1 cellular context compared by ENCODE assay signal in the genomic region with DNA sequence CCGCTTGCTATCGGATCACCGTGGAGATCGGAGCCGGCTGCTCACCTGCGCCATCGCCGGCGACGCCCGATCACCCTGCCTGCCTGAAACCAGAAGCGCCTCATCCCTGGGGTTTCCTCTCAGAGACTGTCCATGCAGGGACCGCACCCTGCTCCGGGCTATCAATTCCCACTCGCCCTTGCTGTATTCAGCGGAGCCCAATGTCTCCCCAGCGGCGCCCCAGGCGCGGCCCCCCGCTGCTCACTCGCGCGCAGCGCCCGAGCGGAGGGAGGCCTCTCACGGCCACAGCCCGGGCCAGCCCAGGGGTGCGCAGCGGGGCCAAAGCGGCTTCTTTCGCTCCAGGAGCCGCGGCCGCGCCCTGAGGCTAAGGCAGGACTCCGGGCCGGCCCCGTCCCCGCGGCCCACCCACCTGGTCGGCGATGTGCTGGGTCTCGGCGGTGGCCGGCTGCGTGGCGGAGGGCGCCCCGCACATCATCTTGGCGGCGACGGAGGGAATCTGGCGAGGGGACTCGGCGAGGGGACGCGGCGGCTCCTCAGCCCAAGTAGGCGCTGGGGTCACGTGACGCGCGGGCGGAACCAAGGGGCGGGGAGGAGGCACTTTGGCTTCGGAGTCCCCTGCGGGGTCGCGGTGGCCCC.
TF ChIP-seq lines count a peak whose summit lies in the region.

A gene with protein sequence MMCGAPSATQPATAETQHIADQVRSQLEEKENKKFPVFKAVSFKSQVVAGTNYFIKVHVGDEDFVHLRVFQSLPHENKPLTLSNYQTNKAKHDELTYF (minus strand): TSS at position 514 of the 636 bp plus-strand sequence. CDS start 39 bp downstream, at position 475.

TF ChIP-seq in K562, 482 proteins besides CTCF, POLR2A, EP300 and RAD21 (continued from another document and continues in another):
- TF ChIP-seq MTA1 (IDR thresholded peaks at IDR 0.05; ENCODE audit: borderline replicate concordance) (no peak), RBM25 (IDR thresholded peaks at IDR 0.05; ENCODE audit: low read depth, low read length, severe bottlenecking) (no peak), TEAD1 (CRISPR knock-in tag; IDR thresholded peaks at IDR 0.05) (peak; percentile 23 to 35; a peak in 1 of 4 replicates), TEAD4 (IDR thresholded peaks at IDR 0.05; ENCODE audit: low read length) (no peak), TEAD4 (CRISPR knock-in tag; IDR thresholded peaks at IDR 0.05; ENCODE audit: borderline replicate concordance) (no peak), NCOA4 (IDR thresholded peaks at IDR 0.05; ENCODE audit: partially characterized antibody) (no peak), NCOA2 (IDR thresholded peaks at IDR 0.05; ENCODE audit: partially characterized antibody in 2 of 2) (no peak), RBM34 (IDR thresholded peaks at IDR 0.05; ENCODE audit: borderline replicate concordance, insufficient read depth, low read length) (no peak), NFIX (CRISPR knock-in tag; IDR thresholded peaks at IDR 0.05; ENCODE audit: low read depth) (no peak), TCFL5 (CRISPR knock-in tag; conservative IDR thresholded peaks at IDR 0.05) (no peak), SP1 (CRISPR knock-in tag; IDR thresholded peaks at IDR 0.05) (peak; percentile 29; the same call in 1 of the 2 replicates), CBX1 (IDR thresholded peaks at IDR 0.05; ENCODE audit: low read depth) (0 out of 2 replicates have a peak, but pooled peaks have one; percentile 85), FOXP1 (CRISPR knock-in tag; IDR thresholded peaks at IDR 0.05) (peak; percentile 37; the same call in 1 of the 2 replicates), HDAC1 (IDR thresholded peaks at IDR 0.05) (peak in 1 of 2 experiments; percentile 58; a peak in 2 of 4 replicates), CEBPG (CRISPR knock-in tag; IDR thresholded peaks at IDR 0.05) (no peak), CEBPG (tag; conservative IDR thresholded peaks at IDR 0.05 in 1 of 2, IDR thresholded peaks at IDR 0.05 in 1 of 2) (no peak), RFX1 (IDR thresholded peaks at IDR 0.05) (no peak), ZNF23 (CRISPR knock-in tag; IDR thresholded peaks at IDR 0.05) (no peak), ZNF146 (CRISPR knock-in tag; IDR thresholded peaks at IDR 0.05; ENCODE audit: unreplicated experiment) (no peak), GTF2A2 (tag; IDR thresholded peaks at IDR 0.05) (no peak), XRCC5 (IDR thresholded peaks at IDR 0.05; ENCODE audit: low read depth, low read length) (peak; percentile 49), SRF (CRISPR knock-in tag; IDR thresholded peaks at IDR 0.05) (0 out of 4 replicates have a peak, but pooled peaks of 1 of the 2 experiments have one; percentile 41), EP400 (IDR thresholded peaks at IDR 0.05) (peak; percentile 51; the same call in 1 of the 2 replicates), GABPA (tag; conservative IDR thresholded peaks at IDR 0.05; ENCODE audit: low read depth) (no peak)
- TF ChIP-seq, protein P1, sequence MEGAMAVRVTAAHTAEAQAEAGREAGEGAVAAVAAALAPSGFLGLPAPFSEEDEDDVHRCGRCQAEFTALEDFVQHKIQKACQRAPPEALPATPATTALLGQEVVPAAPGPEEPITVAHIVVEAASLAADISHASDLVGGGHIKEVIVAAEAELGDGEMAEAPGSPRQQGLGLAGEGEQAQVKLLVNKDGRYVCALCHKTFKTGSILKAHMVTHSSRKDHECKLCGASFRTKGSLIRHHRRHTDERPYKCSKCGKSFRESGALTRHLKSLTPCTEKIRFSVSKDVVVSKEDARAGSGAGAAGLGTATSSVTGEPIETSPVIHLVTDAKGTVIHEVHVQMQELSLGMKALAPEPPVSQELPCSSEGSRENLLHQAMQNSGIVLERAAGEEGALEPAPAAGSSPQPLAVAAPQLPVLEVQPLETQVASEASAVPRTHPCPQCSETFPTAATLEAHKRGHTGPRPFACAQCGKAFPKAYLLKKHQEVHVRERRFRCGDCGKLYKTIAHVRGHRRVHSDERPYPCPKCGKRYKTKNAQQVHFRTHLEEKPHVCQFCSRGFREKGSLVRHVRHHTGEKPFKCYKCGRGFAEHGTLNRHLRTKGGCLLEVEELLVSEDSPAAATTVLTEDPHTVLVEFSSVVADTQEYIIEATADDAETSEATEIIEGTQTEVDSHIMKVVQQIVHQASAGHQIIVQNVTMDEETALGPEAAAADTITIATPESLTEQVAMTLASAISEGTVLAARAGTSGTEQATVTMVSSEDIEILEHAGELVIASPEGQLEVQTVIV (CRISPR knock-in tag; IDR thresholded peaks at IDR 0.05; ENCODE audit: borderline replicate concordance), result no peak
- TF ChIP-seq, protein P2, sequence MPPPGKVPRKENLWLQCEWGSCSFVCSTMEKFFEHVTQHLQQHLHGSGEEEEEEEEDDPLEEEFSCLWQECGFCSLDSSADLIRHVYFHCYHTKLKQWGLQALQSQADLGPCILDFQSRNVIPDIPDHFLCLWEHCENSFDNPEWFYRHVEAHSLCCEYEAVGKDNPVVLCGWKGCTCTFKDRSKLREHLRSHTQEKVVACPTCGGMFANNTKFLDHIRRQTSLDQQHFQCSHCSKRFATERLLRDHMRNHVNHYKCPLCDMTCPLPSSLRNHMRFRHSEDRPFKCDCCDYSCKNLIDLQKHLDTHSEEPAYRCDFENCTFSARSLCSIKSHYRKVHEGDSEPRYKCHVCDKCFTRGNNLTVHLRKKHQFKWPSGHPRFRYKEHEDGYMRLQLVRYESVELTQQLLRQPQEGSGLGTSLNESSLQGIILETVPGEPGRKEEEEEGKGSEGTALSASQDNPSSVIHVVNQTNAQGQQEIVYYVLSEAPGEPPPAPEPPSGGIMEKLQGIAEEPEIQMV (tag; conservative IDR thresholded peaks at IDR 0.05; ENCODE audit: low read depth), result no peak
- TF ChIP-seq, protein P3, sequence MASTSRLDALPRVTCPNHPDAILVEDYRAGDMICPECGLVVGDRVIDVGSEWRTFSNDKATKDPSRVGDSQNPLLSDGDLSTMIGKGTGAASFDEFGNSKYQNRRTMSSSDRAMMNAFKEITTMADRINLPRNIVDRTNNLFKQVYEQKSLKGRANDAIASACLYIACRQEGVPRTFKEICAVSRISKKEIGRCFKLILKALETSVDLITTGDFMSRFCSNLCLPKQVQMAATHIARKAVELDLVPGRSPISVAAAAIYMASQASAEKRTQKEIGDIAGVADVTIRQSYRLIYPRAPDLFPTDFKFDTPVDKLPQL (IDR thresholded peaks at IDR 0.05; ENCODE audit: extremely low read depth, insufficient read length), result no peak
- TF ChIP-seq, protein P4, sequence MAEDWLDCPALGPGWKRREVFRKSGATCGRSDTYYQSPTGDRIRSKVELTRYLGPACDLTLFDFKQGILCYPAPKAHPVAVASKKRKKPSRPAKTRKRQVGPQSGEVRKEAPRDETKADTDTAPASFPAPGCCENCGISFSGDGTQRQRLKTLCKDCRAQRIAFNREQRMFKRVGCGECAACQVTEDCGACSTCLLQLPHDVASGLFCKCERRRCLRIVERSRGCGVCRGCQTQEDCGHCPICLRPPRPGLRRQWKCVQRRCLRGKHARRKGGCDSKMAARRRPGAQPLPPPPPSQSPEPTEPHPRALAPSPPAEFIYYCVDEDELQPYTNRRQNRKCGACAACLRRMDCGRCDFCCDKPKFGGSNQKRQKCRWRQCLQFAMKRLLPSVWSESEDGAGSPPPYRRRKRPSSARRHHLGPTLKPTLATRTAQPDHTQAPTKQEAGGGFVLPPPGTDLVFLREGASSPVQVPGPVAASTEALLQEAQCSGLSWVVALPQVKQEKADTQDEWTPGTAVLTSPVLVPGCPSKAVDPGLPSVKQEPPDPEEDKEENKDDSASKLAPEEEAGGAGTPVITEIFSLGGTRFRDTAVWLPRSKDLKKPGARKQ (CRISPR knock-in tag; IDR thresholded peaks at IDR 0.05), result no peak
- TF ChIP-seq, protein P5, sequence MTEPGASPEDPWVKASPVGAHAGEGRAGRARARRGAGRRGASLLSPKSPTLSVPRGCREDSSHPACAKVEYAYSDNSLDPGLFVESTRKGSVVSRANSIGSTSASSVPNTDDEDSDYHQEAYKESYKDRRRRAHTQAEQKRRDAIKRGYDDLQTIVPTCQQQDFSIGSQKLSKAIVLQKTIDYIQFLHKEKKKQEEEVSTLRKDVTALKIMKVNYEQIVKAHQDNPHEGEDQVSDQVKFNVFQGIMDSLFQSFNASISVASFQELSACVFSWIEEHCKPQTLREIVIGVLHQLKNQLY (CRISPR knock-in tag; conservative IDR thresholded peaks at IDR 0.05), result no peak
- TF ChIP-seq, protein P6, sequence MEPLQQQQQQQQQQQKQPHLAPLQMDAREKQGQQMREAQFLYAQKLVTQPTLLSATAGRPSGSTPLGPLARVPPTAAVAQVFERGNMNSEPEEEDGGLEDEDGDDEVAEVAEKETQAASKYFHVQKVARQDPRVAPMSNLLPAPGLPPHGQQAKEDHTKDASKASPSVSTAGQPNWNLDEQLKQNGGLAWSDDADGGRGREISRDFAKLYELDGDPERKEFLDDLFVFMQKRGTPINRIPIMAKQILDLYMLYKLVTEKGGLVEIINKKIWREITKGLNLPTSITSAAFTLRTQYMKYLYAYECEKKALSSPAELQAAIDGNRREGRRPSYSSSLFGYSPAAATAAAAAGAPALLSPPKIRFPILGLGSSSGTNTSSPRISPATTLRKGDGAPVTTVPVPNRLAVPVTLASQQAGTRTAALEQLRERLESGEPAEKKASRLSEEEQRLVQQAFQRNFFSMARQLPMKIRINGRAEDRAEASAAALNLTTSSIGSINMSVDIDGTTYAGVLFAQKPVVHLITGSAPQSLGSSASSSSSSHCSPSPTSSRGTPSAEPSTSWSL (CRISPR knock-in tag; IDR thresholded peaks at IDR 0.05; ENCODE audit: borderline replicate concordance), result peak; percentile 80; the same call in 1 of the 2 replicates
- TF ChIP-seq, protein P7, sequence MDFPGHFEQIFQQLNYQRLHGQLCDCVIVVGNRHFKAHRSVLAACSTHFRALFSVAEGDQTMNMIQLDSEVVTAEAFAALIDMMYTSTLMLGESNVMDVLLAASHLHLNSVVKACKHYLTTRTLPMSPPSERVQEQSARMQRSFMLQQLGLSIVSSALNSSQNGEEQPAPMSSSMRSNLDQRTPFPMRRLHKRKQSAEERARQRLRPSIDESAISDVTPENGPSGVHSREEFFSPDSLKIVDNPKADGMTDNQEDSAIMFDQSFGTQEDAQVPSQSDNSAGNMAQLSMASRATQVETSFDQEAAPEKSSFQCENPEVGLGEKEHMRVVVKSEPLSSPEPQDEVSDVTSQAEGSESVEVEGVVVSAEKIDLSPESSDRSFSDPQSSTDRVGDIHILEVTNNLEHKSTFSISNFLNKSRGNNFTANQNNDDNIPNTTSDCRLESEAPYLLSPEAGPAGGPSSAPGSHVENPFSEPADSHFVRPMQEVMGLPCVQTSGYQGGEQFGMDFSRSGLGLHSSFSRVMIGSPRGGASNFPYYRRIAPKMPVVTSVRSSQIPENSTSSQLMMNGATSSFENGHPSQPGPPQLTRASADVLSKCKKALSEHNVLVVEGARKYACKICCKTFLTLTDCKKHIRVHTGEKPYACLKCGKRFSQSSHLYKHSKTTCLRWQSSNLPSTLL (IDR thresholded peaks at IDR 0.05), result no peak
- TF ChIP-seq, protein P8, sequence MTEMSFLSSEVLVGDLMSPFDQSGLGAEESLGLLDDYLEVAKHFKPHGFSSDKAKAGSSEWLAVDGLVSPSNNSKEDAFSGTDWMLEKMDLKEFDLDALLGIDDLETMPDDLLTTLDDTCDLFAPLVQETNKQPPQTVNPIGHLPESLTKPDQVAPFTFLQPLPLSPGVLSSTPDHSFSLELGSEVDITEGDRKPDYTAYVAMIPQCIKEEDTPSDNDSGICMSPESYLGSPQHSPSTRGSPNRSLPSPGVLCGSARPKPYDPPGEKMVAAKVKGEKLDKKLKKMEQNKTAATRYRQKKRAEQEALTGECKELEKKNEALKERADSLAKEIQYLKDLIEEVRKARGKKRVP (CRISPR knock-in tag; IDR thresholded peaks at IDR 0.05), result no peak
- TF ChIP-seq, protein P9, sequence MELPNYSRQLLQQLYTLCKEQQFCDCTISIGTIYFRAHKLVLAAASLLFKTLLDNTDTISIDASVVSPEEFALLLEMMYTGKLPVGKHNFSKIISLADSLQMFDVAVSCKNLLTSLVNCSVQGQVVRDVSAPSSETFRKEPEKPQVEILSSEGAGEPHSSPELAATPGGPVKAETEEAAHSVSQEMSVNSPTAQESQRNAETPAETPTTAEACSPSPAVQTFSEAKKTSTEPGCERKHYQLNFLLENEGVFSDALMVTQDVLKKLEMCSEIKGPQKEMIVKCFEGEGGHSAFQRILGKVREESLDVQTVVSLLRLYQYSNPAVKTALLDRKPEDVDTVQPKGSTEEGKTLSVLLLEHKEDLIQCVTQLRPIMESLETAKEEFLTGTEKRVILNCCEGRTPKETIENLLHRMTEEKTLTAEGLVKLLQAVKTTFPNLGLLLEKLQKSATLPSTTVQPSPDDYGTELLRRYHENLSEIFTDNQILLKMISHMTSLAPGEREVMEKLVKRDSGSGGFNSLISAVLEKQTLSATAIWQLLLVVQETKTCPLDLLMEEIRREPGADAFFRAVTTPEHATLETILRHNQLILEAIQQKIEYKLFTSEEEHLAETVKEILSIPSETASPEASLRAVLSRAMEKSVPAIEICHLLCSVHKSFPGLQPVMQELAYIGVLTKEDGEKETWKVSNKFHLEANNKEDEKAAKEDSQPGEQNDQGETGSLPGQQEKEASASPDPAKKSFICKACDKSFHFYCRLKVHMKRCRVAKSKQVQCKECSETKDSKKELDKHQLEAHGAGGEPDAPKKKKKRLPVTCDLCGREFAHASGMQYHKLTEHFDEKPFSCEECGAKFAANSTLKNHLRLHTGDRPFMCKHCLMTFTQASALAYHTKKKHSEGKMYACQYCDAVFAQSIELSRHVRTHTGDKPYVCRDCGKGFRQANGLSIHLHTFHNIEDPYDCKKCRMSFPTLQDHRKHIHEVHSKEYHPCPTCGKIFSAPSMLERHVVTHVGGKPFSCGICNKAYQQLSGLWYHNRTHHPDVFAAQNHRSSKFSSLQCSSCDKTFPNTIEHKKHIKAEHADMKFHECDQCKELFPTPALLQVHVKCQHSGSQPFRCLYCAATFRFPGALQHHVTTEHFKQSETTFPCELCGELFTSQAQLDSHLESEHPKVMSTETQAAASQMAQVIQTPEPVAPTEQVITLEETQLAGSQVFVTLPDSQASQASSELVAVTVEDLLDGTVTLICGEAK (IDR thresholded peaks at IDR 0.05), result 0 out of 2 replicates have a peak, but pooled peaks have one; percentile 37
- TF ChIP-seq, protein P9 (CRISPR knock-in tag; IDR thresholded peaks at IDR 0.05), result no peak
